ENCODE assay signal across 8 cellular contexts in genomic region chr18:41906528-41907256, GRCh38. TPM values are rescaled to one million over a fixed set of nuclear protein-coding genes. Genes with fewer than 3 reads are reported as not detected.
A peak's percentile ranks its signal among the peaks of the same experiment; 100 is the strongest.
DNase-seq lines count a peak whose midpoint lies in the region; ATAC-seq, FAIRE-seq and TF ChIP-seq lines count a peak whose summit lies in the region.

No MANE protein-coding gene starts in this region.

- H3K9me3 ChIP-seq in left ventricle myocardium inferior (replicated peaks) (no peaks in the 10 kb centered on the region), IMR-90 (ENCODE audit: control insufficient read depth, insufficient read depth, low read length) (no peaks in the 10 kb centered on the region), Peyer's patch (no peaks in the 10 kb centered on the region), breast epithelium (no peaks in the 10 kb centered on the region), HepG2 (ENCODE audit: low read length) (no peaks in the 10 kb centered on the region)

- H2AFZ ChIP-seq in IMR-90 (replicated peaks; ENCODE audit: low read length, poor library complexity) (peak overlapping the region; percentile 80), HepG2 (ENCODE audit: low read length) (no peak overlapping the region)

- no peak overlapping the region for H3K23ac ChIP-seq in IMR-90 (ENCODE audit: low read depth, low read length)

- TF ChIP-seq CTCF in left ventricle myocardium inferior (IDR thresholded peaks at IDR 0.05; ENCODE audit: borderline replicate concordance) = peak; percentile 71
- TF ChIP-seq CTCF in IMR-90 (conservative IDR thresholded peaks at IDR 0.05; ENCODE audit: low read depth, low read length) = peak; percentile 63
- peak in 5 of 6 experiments; percentile 56 to 75 (median 68) for TF ChIP-seq CTCF in Peyer's patch (IDR thresholded peaks at IDR 0.05)
- peak; percentile 24 to 62 (median 50) for TF ChIP-seq CTCF in breast epithelium (IDR thresholded peaks at IDR 0.05)
- TF ChIP-seq CTCF in HepG2 (CRISPR knock-in tag; IDR thresholded peaks at IDR 0.05) = peak; percentile 64

- H3K9me1 ChIP-seq in IMR-90 (ENCODE audit: insufficient read depth, low read length) = no peaks in the 10 kb centered on the region

- no peak overlapping the region for H4K91ac ChIP-seq in IMR-90 (ENCODE audit: insufficient read depth, low read depth, low read length)

- peak; percentile 23 for FAIRE-seq in HepG2 (lab: Jason Lieb, UNC)

- no peak overlapping the region for H4K5ac ChIP-seq in IMR-90 (ENCODE audit: low read depth, low read length)

- no peaks in the 10 kb centered on the region for H3K36me3 ChIP-seq in left ventricle myocardium inferior
- no peaks in the 10 kb centered on the region for H3K36me3 ChIP-seq in IMR-90 (ENCODE audit: control insufficient read depth, insufficient read depth, low read length)
- no peaks in the 10 kb centered on the region for H3K36me3 ChIP-seq in Peyer's patch
- H3K36me3 ChIP-seq in breast epithelium = no peaks in the 10 kb centered on the region
- H3K36me3 ChIP-seq in HepG2 (replicated peaks in 1 of 2; ENCODE audit: control insufficient read depth in 1 of 2, insufficient read depth in 2 of 2, low read length in 2 of 2) = no peaks in the 10 kb centered on the region

- H3K27ac ChIP-seq in left ventricle myocardium inferior (replicated peaks) (no peak overlapping the region), IMR-90 (ENCODE audit: insufficient read depth, low read length) (no peak overlapping the region), Peyer's patch (no peak overlapping the region), breast epithelium (no peak overlapping the region), HepG2 (ENCODE audit: extremely low read length, insufficient read depth, low read length) (no peak overlapping the region)

- no CpG with 5 or more reads among the region's 7 CpGs for WGBS in IMR-90 (ENCODE audit: extremely low coverage in 2 of 2, insufficient read length in 1 of 2), 2 experiments
- 35% methylated on average over 7 of the region's 7 CpGs for WGBS in HepG2 (ENCODE audit: low lambda C conversion rate)

- H3K4me2 ChIP-seq in IMR-90 (ENCODE audit: low read depth, low read length) = peak overlapping the region; percentile 98
- H3K4me2 ChIP-seq in HepG2 (ENCODE audit: low read depth, low read length) = no peak overlapping the region

- TF ChIP-seq RAD21 in IMR-90 (IDR thresholded peaks at IDR 0.05; ENCODE audit: low read length) (peak; percentile 78), HepG2 (CRISPR knock-in tag; IDR thresholded peaks at IDR 0.05) (no peak; the same call in 1 of the 2 replicates)

- no peak overlapping the region for H4K8ac ChIP-seq in IMR-90 (ENCODE audit: low read depth in 2 of 2, low read length in 2 of 2)

- no peak for DNase-seq in left ventricle myocardium inferior
- no peak for DNase-seq in left ventricle myocardium superior
- DNase-seq in IMR-90 = peak; percentile 69
- no peak for DNase-seq in Peyer's patch
- DNase-seq in breast epithelium (ENCODE audit: low spot score in 2 of 2) = no peak
- DNase-seq in HepG2 (ENCODE audit: low spot score) = peak; percentile 13
- DNase-seq in superior temporal gyrus (ENCODE audit: extremely low spot score) = peak; percentile 77

- in situ Hi-C loops in IMR-90 (cut with MboI; ENCODE audit: low sequenced_read_pairs) (no loop called here), HepG2 (cut with HindIII; ENCODE audit: extremely low pct_ligation_motif_present, low pct_unique_long_range_greater_than_20kb) (loop anchor here (10.0 to 25.0 kb wide), 2 partner anchors 142 to 969 kb away; no protein-coding TSS in a partner anchor)

- ATAC-seq in left ventricle myocardium superior = no peak
- peak; percentile 90 for ATAC-seq in GM21737 (IDR thresholded peaks at IDR 0.05; ENCODE audit: unreplicated experiment)
- peak; percentile 75 for ATAC-seq in IMR-90 (ENCODE audit: low read depth)
- peak; percentile 38; the same call in 1 of the 3 replicates for ATAC-seq in HepG2

- peak overlapping the region; percentile 24; the same call in 1 of the 2 replicates for H2BK120ac ChIP-seq in IMR-90 (ENCODE audit: low read depth, low read length)

- H4K20me1 ChIP-seq in IMR-90 (ENCODE audit: insufficient read depth, low read length) = no peaks in the 10 kb centered on the region
- H4K20me1 ChIP-seq in HepG2 (ENCODE audit: insufficient read depth, low read length) = no peaks in the 10 kb centered on the region

- H3K4ac ChIP-seq in IMR-90 (ENCODE audit: low read depth, low read length) = no peak overlapping the region

- no peak overlapping the region for H3K14ac ChIP-seq in IMR-90 (replicated peaks; ENCODE audit: low read depth, low read length)

- BruUV-seq in IMR-90 (replicated peaks; lab: Mats Ljungman, UMichigan) = no TSS peak
- no TSS peak for BruUV-seq in HepG2 (replicated peaks; lab: Mats Ljungman, UMichigan)

- intact Hi-C loops in left ventricle myocardium inferior (cut with micrococcal nuclease) = no loop called here
- intact Hi-C loops in left ventricle myocardium superior (cut with micrococcal nuclease) = no loop called here
- intact Hi-C loops in IMR-90 (cut with micrococcal nuclease) = loop anchor here (1.0 to 5.0 kb wide), 2 partner anchors 161 to 514 kb away; no protein-coding TSS in a partner anchor
- intact Hi-C loops in breast epithelium (cut with DNase I; ENCODE audit: low total_unique reads) = no loop called here
- intact Hi-C loops in HepG2 (cut with micrococcal nuclease; ENCODE audit: unreplicated experiment) = loop anchor here (10.0 kb wide), 3 partner anchors 162 to 1382 kb away; no protein-coding TSS in a partner anchor

- H3K4me1 ChIP-seq in left ventricle myocardium inferior = no peaks in the 10 kb centered on the region
- no peaks in the 10 kb centered on the region for H3K4me1 ChIP-seq in IMR-90 (ENCODE audit: control insufficient read depth, insufficient read depth, low read length)
- no peaks in the 10 kb centered on the region for H3K4me1 ChIP-seq in Peyer's patch
- no peaks in the 10 kb centered on the region for H3K4me1 ChIP-seq in breast epithelium
- no peaks in the 10 kb centered on the region for H3K4me1 ChIP-seq in HepG2 (ENCODE audit: insufficient read depth, low read length)

- no peak overlapping the region for H3K18ac ChIP-seq in IMR-90 (ENCODE audit: low read depth, low read length)

- H3K79me1 ChIP-seq in IMR-90 (ENCODE audit: low read depth in 1 of 2, low read length in 2 of 2) = no peaks in the 10 kb centered on the region

- peak overlapping the region; percentile 9; the same call in 1 of the 2 replicates for H2BK20ac ChIP-seq in IMR-90 (ENCODE audit: low read depth, low read length)

- dilution Hi-C loops in IMR-90 (cut with HindIII; ENCODE audit: low sequenced_read_pairs, unreplicated experiment) = no loop called here

- TF ChIP-seq EP300 in HepG2 (IDR thresholded peaks at IDR 0.05; ENCODE audit: low read depth in 2 of 2, low read length in 2 of 2) = no peak
- no peak for TF ChIP-seq EP300 in HepG2 (CRISPR knock-in tag; IDR thresholded peaks at IDR 0.05; ENCODE audit: borderline replicate concordance)

- TF ChIP-seq POLR2A in IMR-90 (IDR thresholded peaks at IDR 0.05; ENCODE audit: low read depth, low read length) (no peak), Peyer's patch (IDR thresholded peaks at IDR 0.05) (no peak), breast epithelium (IDR thresholded peaks at IDR 0.05) (no peak), HepG2 (IDR thresholded peaks at IDR 0.05; ENCODE audit: insufficient read depth in 1 of 2, low read depth in 2 of 2, low read length in 2 of 2) (no peak)

- H3K4me3 ChIP-seq in left ventricle myocardium inferior = peak overlapping the region; percentile 27
- peak overlapping the region; percentile 30; the same call in 1 of the 2 replicates for H3K4me3 ChIP-seq in IMR-90 (ENCODE audit: insufficient read depth, low read depth, low read length)
- no peak overlapping the region for H3K4me3 ChIP-seq in Peyer's patch
- H3K4me3 ChIP-seq in breast epithelium = peak overlapping the region in 1 of 3 donors; percentile 39
- no peak overlapping the region for H3K4me3 ChIP-seq in HepG2 (replicated peaks in 1 of 3; ENCODE audit: insufficient read depth in 1 of 3, low read depth in 2 of 3, low read length in 3 of 3)

- no peak overlapping the region for H2BK5ac ChIP-seq in IMR-90 (ENCODE audit: low read depth, low read length, poor library complexity, severe bottlenecking)

- no peaks in the 10 kb centered on the region for H3K79me2 ChIP-seq in HepG2 (ENCODE audit: insufficient read depth, low read length)

- no peaks in the 10 kb centered on the region for H3K27me3 ChIP-seq in left ventricle myocardium inferior (ENCODE audit: low read depth)
- H3K27me3 ChIP-seq in IMR-90 (ENCODE audit: control insufficient read depth, insufficient read depth, low read length) = no peaks in the 10 kb centered on the region
- no peaks in the 10 kb centered on the region for H3K27me3 ChIP-seq in Peyer's patch
- H3K27me3 ChIP-seq in breast epithelium = no peaks in the 10 kb centered on the region
- H3K27me3 ChIP-seq in HepG2 (ENCODE audit: control insufficient read depth in 1 of 2, insufficient read depth in 2 of 2, low read length in 2 of 2) = no peaks in the 10 kb centered on the region

- no peak overlapping the region; the same call in 2 of the 3 replicates for H2BK15ac ChIP-seq in IMR-90 (ENCODE audit: low read depth, low read length)

- H2AK5ac ChIP-seq in IMR-90 (ENCODE audit: low read depth, low read length) = no peak overlapping the region

- CTCF ChIA-PET in IMR-90 (lab: Yijun Ruan, JAX) = interaction anchor here (0.7 kb wide), 1 partner anchor 28 kb away, joined by 4 read pairs; no protein-coding TSS in a partner anchor
- CTCF ChIA-PET in HepG2 (lab: Yijun Ruan, JAX; ENCODE audit: low intra/inter-chr PET ratio, low total read pairs) = interaction anchor here (0.7 kb wide), 1 partner anchor 972 kb away, joined by 3 read pairs; no protein-coding TSS in a partner anchor

- H3K56ac ChIP-seq in IMR-90 (ENCODE audit: extremely low read depth, insufficient read depth, low read length) = no peak overlapping the region

- no peak overlapping the region for H3K9ac ChIP-seq in IMR-90 (ENCODE audit: low read depth, low read length)
- H3K9ac ChIP-seq in HepG2 (ENCODE audit: insufficient read depth, low read depth, low read length) = no peak overlapping the region

- H2AK9ac ChIP-seq in IMR-90 (replicated peaks; ENCODE audit: low read depth, low read length, poor library complexity) = no peak overlapping the region

- POLR2A ChIA-PET in IMR-90 (lab: Charles Lee; ENCODE audit: unreplicated experiment) = no interaction called here
- POLR2A ChIA-PET in HepG2 (lab: Yijun Ruan, JAX) = no interaction called here

RNA-seq across cellular contexts. Expression of gene PIK3C3, which starts 48.3 kb away (rescaled TPM):
- total RNA-seq in left ventricle myocardium inferior (33.2 TPM), left ventricle myocardium superior (34.1 TPM), IMR-90 (2012; rRNA removed) (57.2 and 61.9 TPM in 2 replicates), Peyer's patch (10 to 100 TPM; 33.3 to 59.4 (median 39.5) TPM), breast epithelium (10 to 100 TPM; 33.4 to 70.4 (median 45.9) TPM), HepG2 (2016; rRNA removed; fragmentation: Illumina TruSeq; extraction: Trizol) (46.4 and 63.8 TPM in 2 replicates)
- polyA plus RNA-seq in IMR-90 (2012; rRNA removed) (34.7 and 41.2 TPM in 2 replicates), HepG2 (2011; rRNA removed) (32.6 and 42.8 TPM in 2 replicates)
- 7.1 and 21.6 TPM in 2 replicates for polyA plus RNA-seq in IMR-90 (2012; cell fraction: cytosol; rRNA removed)
- 4.0 and 59.5 TPM in 2 replicates for polyA plus RNA-seq in IMR-90 (2012; cell fraction: nucleus; rRNA removed; ENCODE audit: low replicate concordance)
- total RNA-seq in HepG2 (2016; cell fraction: cytosol; rRNA removed; fragmentation: Illumina TruSeq; extraction: Trizol; ENCODE audit: low read depth) = 47.1 and 55.5 TPM in 2 replicates
- 46.1 and 65.7 TPM in 2 replicates for total RNA-seq in HepG2 (2016; cell fraction: insoluble cytoplasmic fraction; rRNA removed; fragmentation: Illumina TruSeq; extraction: Trizol)
- total RNA-seq in HepG2 (2016; cell fraction: membrane; rRNA removed; fragmentation: Illumina TruSeq; extraction: Trizol) = 24.9 and 32.7 TPM in 2 replicates
- 58.3 and 59.7 TPM in 2 replicates for total RNA-seq in HepG2 (2016; cell fraction: nucleus; rRNA removed; fragmentation: Illumina TruSeq; extraction: Trizol)
- polyA plus RNA-seq in HepG2 (2011; cell fraction: cytosol; rRNA removed) = 19.9 and 27.2 TPM in 2 replicates
- polyA plus RNA-seq in HepG2 (2011; cell fraction: nucleus; rRNA removed) = 17.0 and 18.4 TPM in 2 replicates
- polyA plus RNA-seq in HepG2 (2012) = 32.6 and 41.7 TPM in 2 replicates
- polyA plus RNA-seq in HepG2 (2016; cell fraction: cytosol; fragmentation: Illumina TruSeq; extraction: Trizol; ENCODE audit: low read depth) = 3.2 and 3.4 TPM in 2 replicates
- polyA plus RNA-seq in HepG2 (2016; cell fraction: insoluble cytoplasmic fraction; fragmentation: Illumina TruSeq; extraction: Trizol; ENCODE audit: low read depth) = 40.4 and 42.0 TPM in 2 replicates
- 6.5 and 8.6 TPM in 2 replicates for polyA plus RNA-seq in HepG2 (2016; cell fraction: membrane; fragmentation: Illumina TruSeq; extraction: Trizol; ENCODE audit: low read depth)
- polyA plus RNA-seq in HepG2 (2016; cell fraction: nucleus; fragmentation: Illumina TruSeq; extraction: Trizol; ENCODE audit: insufficient read depth, low read depth) = 29.9 and 39.2 TPM in 2 replicates
- polyA minus RNA-seq in HepG2 (2011; rRNA and poly(A)+ RNA removed; ENCODE audit: low replicate concordance) = 19.9 and 24.3 TPM in 2 replicates
- polyA minus RNA-seq in HepG2 (2011; cell fraction: cytosol; rRNA and poly(A)+ RNA removed) = 24.6 and 30.2 TPM in 2 replicates
- polyA minus RNA-seq in HepG2 (2011; cell fraction: nucleus; rRNA and poly(A)+ RNA removed) = 141 and 156 TPM in 2 replicates

Comparison
In these comparisons a context has a peak if more than half of its experiments do, and no peak if none do; other contexts are left out.
1. DNase-seq: peak in IMR-90 (single experiment), HepG2 (single experiment) and superior temporal gyrus (single experiment); none in left ventricle myocardium inferior (single experiment), left ventricle myocardium superior (single experiment), Peyer's patch (0 of 3) and breast epithelium (0 of 2).
2. H3K4me3 ChIP-seq: peak in left ventricle myocardium inferior (single experiment) and IMR-90 (single experiment); none in Peyer's patch (0 of 4) and HepG2 (0 of 3).
3. intact Hi-C loops: an anchor here in IMR-90 (1.0 to 5.0 kb wide) and HepG2 (10.0 kb wide); none called in left ventricle myocardium inferior, left ventricle myocardium superior and breast epithelium.
4. Peak in every context shown above with its lines, with median percentiles within 50 percentile points of each other: CTCF ChIP-seq.